16 cellular contexts compared by ENCODE assay signal in genomic region chr22:22746963-22747933, GRCh38.
DNase-seq lines count a peak whose midpoint lies in the region; ATAC-seq and TF ChIP-seq lines count a peak whose summit lies in the region.
"Had no signal": no experiment of that assay in that cellular context is flagged by ENCODE, and none has a peak within 500 bp of the region (broad histone marks: within the 10 kb centered on the region; RNA-seq: fewer than 3 reads in every experiment).

No MANE protein-coding gene starts in this region.

- no peak for TF ChIP-seq CTCF in OCI-LY7 (conservative IDR thresholded peaks at IDR 0.05; ENCODE audit: low read length)

- peaks cover 33% of the 10 kb centered on the region for H3K4me1 ChIP-seq in OCI-LY7 (ENCODE audit: insufficient read depth, low read length, poor library complexity, severe bottlenecking)
- H3K4me1 ChIP-seq: BE2C, lower lobe of right lung, uterus had no signal

- ATAC-seq in GM18502 (IDR thresholded peaks at IDR 0.05; ENCODE audit: poor library complexity, unreplicated experiment) (peak; percentile 67), GM21619 (IDR thresholded peaks at IDR 0.05; ENCODE audit: unreplicated experiment) (peak; percentile 67), HG03139 (IDR thresholded peaks at IDR 0.05; ENCODE audit: unreplicated experiment) (no peak), HG03280 (IDR thresholded peaks at IDR 0.05; ENCODE audit: unreplicated experiment) (no peak)

- H3K36me3 ChIP-seq in OCI-LY7 (ENCODE audit: insufficient read depth, low read length) = no peaks in the 10 kb centered on the region
- H3K36me3 ChIP-seq: BE2C, lower lobe of right lung, MG63, uterus had no signal

- H3K4me2 ChIP-seq in OCI-LY7 (ENCODE audit: low read length) = peak overlapping the region; percentile 75

- no peaks in the 10 kb centered on the region for H3K79me2 ChIP-seq in OCI-LY7 (ENCODE audit: insufficient read depth, low read depth, low read length)

- DNase-seq in OCI-LY7 (ENCODE audit: low spot score) (peak; percentile 82), pons (ENCODE audit: low spot score) (peak; percentile 8), dermis blood vessel endothelial cell (no peak)
- DNase-seq in activated naive CD4-positive, alpha-beta T cell treated with Interleukin-2 at 50 U/mL for 16 hours = no peak
- DNase-seq: DMS79 treated with DMSO at 0.1 percent for 48 hours; effector CD8-positive, alpha-beta T cell; lower lobe of right lung; NK-92 treated with Interleukin-12 subunit alpha and Interleukin-12 subunit beta, amount 100 ng/mL, for 24 hours; uterus had no signal

- BruUV-seq in OCI-LY7 (replicated peaks; lab: Mats Ljungman, UMichigan) = no TSS peak

- H2AFZ ChIP-seq in OCI-LY7 (ENCODE audit: low read length) = no peak overlapping the region
- H2AFZ ChIP-seq: GM23248 had no signal

- CTCF ChIA-PET in OCI-LY7 (lab: Charles Lee; ENCODE audit: unreplicated experiment) = interaction anchor here (0.5 to 2.8 kb wide), 5 partner anchors 9 to 58 kb away, joined by 3 to 17 read pairs (median 4); no protein-coding TSS in a partner anchor

- H4K20me1 ChIP-seq in OCI-LY7 (ENCODE audit: insufficient read depth, low read length) = no peaks in the 10 kb centered on the region

- H3K9me3 ChIP-seq in OCI-LY7 (ENCODE audit: low read length) = no peaks in the 10 kb centered on the region
- H3K9me3 ChIP-seq: BE2C, lower lobe of right lung, MG63, uterus had no signal

- POLR2A ChIA-PET in OCI-LY7 (lab: Charles Lee) = interaction anchor here (0.6 to 1.0 kb wide), 2 partner anchors 26 to 45 kb away, joined by 3 to 4 read pairs; no protein-coding TSS in a partner anchor

- no peaks in the 10 kb centered on the region for H3K9me2 ChIP-seq in OCI-LY7 (ENCODE audit: insufficient read depth, low read length)

- H3K4me3 ChIP-seq in OCI-LY7 (ENCODE audit: low read depth, low read length, poor library complexity, severe bottlenecking) = peak overlapping the region; percentile 32
- H3K4me3 ChIP-seq: GM23248, lower lobe of right lung, MG63, uterus had no signal

- intact Hi-C loops in OCI-LY7 (cut with micrococcal nuclease; ENCODE audit: unreplicated experiment) = loop anchor here (5.0 kb wide), 2 partner anchors 35 to 80 kb away; no protein-coding TSS in a partner anchor

- H3K27ac ChIP-seq in OCI-LY7 (ENCODE audit: low read depth, low read length, poor library complexity, severe bottlenecking) = peak overlapping the region; percentile 54
- H3K27ac ChIP-seq: GM23248, lower lobe of right lung, uterus had no signal

Comparison
In these comparisons a context has a peak if more than half of its experiments do, and no peak if none do; other contexts are left out.
1. ATAC-seq: peak in GM18502 (single experiment) and GM21619 (single experiment); none in HG03139 (single experiment) and HG03280 (single experiment).
2. DNase-seq: peak in OCI-LY7 (single experiment) and pons (single experiment); none in activated naive CD4-positive, alpha-beta T cell treated with Interleukin-2 at 50 U/mL for 16 hours (single experiment) and dermis blood vessel endothelial cell (single experiment).